16 cellular contexts compared by ENCODE assay signal in the genomic region with DNA sequence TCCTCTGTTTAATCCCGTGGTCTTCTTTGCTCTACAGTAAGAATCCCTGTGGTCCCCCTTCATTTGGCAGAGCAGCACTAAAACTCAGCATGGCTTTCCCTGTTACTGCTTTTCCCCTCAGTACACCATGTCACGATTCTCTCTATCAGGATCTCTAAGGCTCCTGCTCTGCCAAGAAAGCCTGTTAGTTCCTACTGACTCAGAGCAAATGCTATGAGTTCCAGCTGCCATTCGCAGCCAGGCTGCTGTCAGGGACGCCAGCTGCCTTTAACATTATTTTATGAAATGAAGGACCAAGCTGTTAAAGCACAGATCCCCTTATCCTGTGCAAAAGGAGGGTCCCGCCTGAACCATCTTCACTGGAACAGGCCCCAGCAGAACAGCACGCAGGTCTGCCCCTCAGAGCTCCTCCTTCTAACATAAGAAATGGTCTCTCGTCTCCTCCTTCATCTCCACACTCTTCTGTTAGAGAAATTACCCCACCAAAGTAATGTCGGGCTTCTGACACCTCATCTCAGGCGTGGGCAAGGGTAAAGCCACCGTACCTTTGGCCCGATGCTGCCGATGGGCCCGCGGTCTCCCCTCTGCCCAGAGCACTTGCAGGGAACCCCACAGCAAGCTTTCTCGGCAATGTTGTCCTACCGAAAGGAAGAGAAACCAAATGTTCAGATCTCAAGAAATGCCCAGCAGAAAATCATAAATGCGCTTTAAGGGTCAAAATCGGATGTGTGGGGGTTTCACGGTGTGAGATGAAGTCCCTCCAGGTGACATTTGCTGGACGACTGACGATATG. TPM values are rescaled to one million over a fixed set of nuclear protein-coding genes. Genes with fewer than 3 reads are reported as not detected.
DNase-seq lines count a peak whose midpoint lies in the region; ATAC-seq and TF ChIP-seq lines count a peak whose summit lies in the region.
"Had no signal": no experiment of that assay in that cellular context is flagged by ENCODE, and none has a peak within 500 bp of the region (broad histone marks: within the 10 kb centered on the region; RNA-seq: fewer than 3 reads in every experiment).

No MANE protein-coding gene starts in this region.

- H3K9me3 Mint-ChIP-seq in osteocyte (ENCODE audit: unreplicated experiment): no peaks in the 10 kb centered on the region
- H3K9me3 Mint-ChIP-seq: activated naive CD4-positive, alpha-beta T cell treated with anti-CD3 and anti-CD28 coated beads for 36 hours had no signal

- CTCF ChIA-PET in AG04450 (lab: Charles Lee): interaction anchor here (0.7 to 0.9 kb wide), 2 partner anchors 151 to 196 kb away, joined by 3 read pairs; no protein-coding TSS in a partner anchor

- H4K8ac ChIP-seq in trophoblast cell (ENCODE audit: low read depth, low read length): no peak overlapping the region

- TF ChIP-seq CTCF in AG04450 (IDR thresholded peaks at IDR 0.05; ENCODE audit: low read depth, low read length) (no peak), osteocyte (IDR thresholded peaks at IDR 0.05) (no peak)

- no peak overlapping the region for H4K91ac ChIP-seq in trophoblast cell (ENCODE audit: low read depth, low read length)

- peak overlapping the region; percentile 16 for H2AK5ac ChIP-seq in trophoblast cell (ENCODE audit: low read length)

- peaks cover under 1% of the 10 kb centered on the region for H3K4me1 Mint-ChIP-seq in osteocyte (ENCODE audit: unreplicated experiment)

- H3K79me2 ChIP-seq in trophoblast cell (ENCODE audit: control insufficient read depth, insufficient read depth, low read length, poor library complexity): no peaks in the 10 kb centered on the region

- peaks cover 45 to 59% of the 10 kb centered on the region in 2 experiments for H3K36me3 ChIP-seq in trophoblast cell (ENCODE audit: control insufficient read depth in 1 of 2, insufficient read depth in 2 of 2, low read length in 2 of 2)

- H3K36me3 Mint-ChIP-seq in osteocyte (ENCODE audit: unreplicated experiment): peaks cover 21% of the 10 kb centered on the region

- no peak overlapping the region for H3K4me2 ChIP-seq in trophoblast cell (ENCODE audit: low read length)
- H3K4me2 ChIP-seq: KMS-11 had no signal

- intact Hi-C loops in Right ventricle myocardium superior (cut with DNase I) (no loop called here), posterior vena cava (cut with DNase I) (loop anchor here in 1 of 2 donors (5.0 kb wide), 1 partner anchor 36 kb away; no protein-coding TSS in a partner anchor)

- peaks cover 3 to 9% of the 10 kb centered on the region in 2 experiments for H3K4me1 ChIP-seq in trophoblast cell (ENCODE audit: control insufficient read depth in 1 of 2, insufficient read depth in 2 of 2, low read length in 2 of 2)
- H3K4me1 ChIP-seq: foreskin keratinocyte, tibial artery had no signal

- no peak overlapping the region for H3K4me3 Mint-ChIP-seq in osteocyte (ENCODE audit: unreplicated experiment)
- H3K4me3 Mint-ChIP-seq: activated naive CD4-positive, alpha-beta T cell treated with anti-CD3 and anti-CD28 coated beads for 36 hours; neural crest cell had no signal

- H3K4me3 ChIP-seq in AG04450 (ENCODE audit: low read depth, low read length) (no peak overlapping the region), trophoblast cell (ENCODE audit: low read depth, low read length) (no peak overlapping the region)
- H3K4me3 ChIP-seq: tibial artery had no signal

- no peak overlapping the region for H3K18ac ChIP-seq in trophoblast cell (ENCODE audit: low read length)

- DNase-seq in AG04450 (ENCODE audit: low read depth, low spot score): no peak
- peak; percentile 25 for DNase-seq in LHCN-M2 (ENCODE audit: low read depth)
- no peak for DNase-seq in Right ventricle myocardium superior
- DNase-seq in trophoblast cell: no peak
- no peak for DNase-seq in posterior vena cava (ENCODE audit: low spot score)
- no peak for DNase-seq in DMS53 (lab: John Stamatoyannopoulos, UW)
- no peak for DNase-seq in DMS153 treated with DMSO at 0.1 percent for 48 hours (lab: John Stamatoyannopoulos, UW; ENCODE audit: unreplicated experiment)
- DNase-seq in osteocyte (ENCODE audit: extremely low spot score, unreplicated experiment): no peak
- DNase-seq: activated naive CD4-positive, alpha-beta T cell treated with anti-CD3 and anti-CD28 coated beads for 36 hours; AML-193; foreskin keratinocyte; T-helper 2 cell; tibial artery had no signal

- ATAC-seq in Right ventricle myocardium superior (ENCODE audit: poor library complexity): peak; percentile 71
- ATAC-seq: foreskin keratinocyte had no signal

- no peak overlapping the region for H2AFZ ChIP-seq in trophoblast cell (ENCODE audit: insufficient read depth, low read length, poor library complexity)

- no peaks in the 10 kb centered on the region for H3K27me3 Mint-ChIP-seq in osteocyte (ENCODE audit: unreplicated experiment)

- no CpG with 5 or more reads among the region's 21 CpGs for WGBS in trophoblast cell (ENCODE audit: extremely low coverage, insufficient coverage, insufficient read length)

- H4K12ac ChIP-seq in trophoblast cell (ENCODE audit: low read depth, low read length): no peak overlapping the region

- H3K27me3 ChIP-seq in AG04450 (ENCODE audit: control insufficient read depth, insufficient read depth, low read length): no peaks in the 10 kb centered on the region
- H3K27me3 ChIP-seq in trophoblast cell (ENCODE audit: insufficient read depth, low read length): no peaks in the 10 kb centered on the region
- H3K27me3 ChIP-seq: tibial artery had no signal

- no peak overlapping the region for H3K9ac ChIP-seq in trophoblast cell (ENCODE audit: low read length)
- H3K9ac ChIP-seq: KMS-11 had no signal

- POLR2A ChIA-PET in AG04450 (lab: Yijun Ruan, JAX): interaction anchor here (0.9 kb wide), 1 partner anchor 134 kb away, joined by 4 read pairs; no protein-coding TSS in a partner anchor

- H2BK120ac ChIP-seq in trophoblast cell (ENCODE audit: insufficient read depth, low read length, poor library complexity): no peak overlapping the region

- no peak overlapping the region for H3K4ac ChIP-seq in trophoblast cell (ENCODE audit: low read depth, low read length)

- no peak overlapping the region for H2BK12ac ChIP-seq in trophoblast cell (ENCODE audit: low read length)

- H3K27ac Mint-ChIP-seq in osteocyte (ENCODE audit: unreplicated experiment): no peak overlapping the region
- H3K27ac Mint-ChIP-seq: activated naive CD4-positive, alpha-beta T cell treated with anti-CD3 and anti-CD28 coated beads for 36 hours had no signal

- no peak overlapping the region for H3K23ac ChIP-seq in trophoblast cell (ENCODE audit: low read length)

- peak overlapping the region; percentile 42 for H3K27ac ChIP-seq in AG04450 (ENCODE audit: low read depth, low read length)
- H3K27ac ChIP-seq in trophoblast cell (ENCODE audit: low read depth, low read length): no peak overlapping the region
- H3K27ac ChIP-seq: foreskin keratinocyte, HL-60, KMS-11 had no signal

- H3K79me1 ChIP-seq in trophoblast cell (ENCODE audit: low read length): peaks cover 10% of the 10 kb centered on the region

- no peak overlapping the region for H3K14ac ChIP-seq in trophoblast cell (ENCODE audit: low read length)

- H3K9me3 ChIP-seq in AG04450 (ENCODE audit: control insufficient read depth, insufficient read depth, low read length) (no peaks in the 10 kb centered on the region; the same call in 1 of the 2 replicates), trophoblast cell (ENCODE audit: insufficient read depth, low read depth, low read length) (no peaks in the 10 kb centered on the region)
- H3K9me3 ChIP-seq: tibial artery had no signal

- no peak overlapping the region for H2BK5ac ChIP-seq in trophoblast cell (ENCODE audit: low read depth, low read length, poor library complexity)

RNA-seq across cellular contexts. Expression of a gene that starts 52.6 kb away (rescaled TPM):
- polyA plus RNA-seq in AG04450 (2011; rRNA removed): 1,384 and 2,107 TPM in 2 replicates
- 2,516 and 3,153 TPM in 2 replicates for polyA minus RNA-seq in AG04450 (2011; rRNA and poly(A)+ RNA removed)
- total RNA-seq in LHCN-M2 (2014; rRNA removed): 5.2 and 9.2 TPM in 2 replicates
- polyA plus RNA-seq in LHCN-M2 (2012): 2.5 TPM
- 64.9 TPM for total RNA-seq in Right ventricle myocardium superior
- 81.7 and 90.1 TPM in 2 replicates for polyA plus RNA-seq in trophoblast cell (2013)
- total RNA-seq in posterior vena cava: 100 to 1,000 TPM; 485 to 835 TPM
- 143 and 159 TPM in 2 replicates for total RNA-seq in osteocyte
- total RNA-seq: foreskin keratinocyte had no signal
- polyA plus RNA-seq: foreskin keratinocyte had no signal
